8 cellular contexts compared by ENCODE assay signal in the genomic region with DNA sequence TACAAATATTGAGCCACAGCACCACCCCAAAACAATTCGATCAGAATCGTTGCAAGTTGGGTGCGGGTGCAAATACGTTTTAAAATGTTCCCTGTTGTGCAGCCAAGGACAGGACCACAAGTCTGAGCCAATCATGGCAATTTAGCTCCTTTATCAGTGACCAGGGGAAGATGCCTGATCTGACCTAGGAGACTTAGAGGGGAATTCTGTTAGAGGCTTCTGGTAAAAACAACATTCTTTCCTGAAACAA. TPM values are rescaled to one million over a fixed set of nuclear protein-coding genes. Genes with fewer than 3 reads are reported as not detected.
DNase-seq lines count a peak whose midpoint lies in the region; ATAC-seq and TF ChIP-seq lines count a peak whose summit lies in the region.

No MANE protein-coding gene starts in this region.

- no peak overlapping the region for H3K27ac Mint-ChIP-seq in activated CD4-positive, alpha-beta T cell treated with anti-CD3 and anti-CD28 coated beads for 36 hours
- no peak overlapping the region for H3K27ac Mint-ChIP-seq in activated naive CD8-positive, alpha-beta T cell

- peak; percentile 16 for ATAC-seq in activated CD4-positive, alpha-beta T cell treated with anti-CD3 and anti-CD28 coated beads for 36 hours
- ATAC-seq in HG03108 (IDR thresholded peaks at IDR 0.05; ENCODE audit: unreplicated experiment): peak; percentile 22
- ATAC-seq in left colon: peak; percentile 58
- ATAC-seq in HG03457 (IDR thresholded peaks at IDR 0.05; ENCODE audit: unreplicated experiment): no peak

- H3K9me3 Mint-ChIP-seq in activated CD4-positive, alpha-beta T cell treated with anti-CD3 and anti-CD28 coated beads for 36 hours (ENCODE audit: low read depth): no peaks in the 10 kb centered on the region
- no peaks in the 10 kb centered on the region for H3K9me3 Mint-ChIP-seq in activated naive CD8-positive, alpha-beta T cell (ENCODE audit: low read depth)

- H3K36me3 ChIP-seq in thyroid gland: no peaks in the 10 kb centered on the region

- H3K27me3 Mint-ChIP-seq in activated CD4-positive, alpha-beta T cell treated with anti-CD3 and anti-CD28 coated beads for 36 hours: peaks cover 6% of the 10 kb centered on the region
- H3K27me3 Mint-ChIP-seq in activated naive CD8-positive, alpha-beta T cell: peaks cover 5% of the 10 kb centered on the region

- TF ChIP-seq CTCF in thyroid gland (IDR thresholded peaks at IDR 0.05): no peak

- intact Hi-C loops in activated CD4-positive, alpha-beta T cell treated with anti-CD3 and anti-CD28 coated beads for 36 hours (cut with DNase I, micrococcal nuclease): loop anchor here (1.0 to 5.0 kb wide), 6 partner anchors 23 to 246 kb away; no protein-coding TSS in a partner anchor
- intact Hi-C loops in left colon (cut with DNase I, micrococcal nuclease) (loop anchor here in 1 of 2 donors (5.0 kb wide), 1 partner anchor 164 kb away; no protein-coding TSS in a partner anchor), thyroid gland (cut with DNase I) (loop anchor here (2.0 kb wide), 1 partner anchor 167 kb away; no protein-coding TSS in a partner anchor)

- POLR2A ChIA-PET in activated CD4-positive, alpha-beta T cell treated with anti-CD3 and anti-CD28 coated beads for 36 hours (lab: Charles Lee): no interaction called here

- H3K27me3 ChIP-seq in thyroid gland: no peaks in the 10 kb centered on the region

- H3K4me1 ChIP-seq in thyroid gland: peaks cover 0 to 6% of the 10 kb centered on the region in 2 donors

- CTCF ChIA-PET in activated CD4-positive, alpha-beta T cell treated with anti-CD3 and anti-CD28 coated beads for 36 hours (lab: Charles Lee): interaction anchor here (0.6 to 6.1 kb wide), 31 partner anchors 10 to 288 kb away, joined by 3 to 127 read pairs (median 4); a partner anchor contains a TSS

- H3K4me1 Mint-ChIP-seq in activated CD4-positive, alpha-beta T cell treated with anti-CD3 and anti-CD28 coated beads for 36 hours: peaks cover 16% of the 10 kb centered on the region
- peaks cover 16% of the 10 kb centered on the region for H3K4me1 Mint-ChIP-seq in activated naive CD8-positive, alpha-beta T cell (ENCODE audit: low read depth)

- peak overlapping the region; percentile 73 for H3K4me3 Mint-ChIP-seq in activated CD4-positive, alpha-beta T cell treated with anti-CD3 and anti-CD28 coated beads for 36 hours
- peak overlapping the region; percentile 91 for H3K4me3 Mint-ChIP-seq in activated naive CD8-positive, alpha-beta T cell

- no peak for TF ChIP-seq POLR2A in thyroid gland (IDR thresholded peaks at IDR 0.05)

- peak overlapping the region in 2 of 3 donors; percentile 19 to 31 for H3K4me3 ChIP-seq in thyroid gland (replicated peaks in 1 of 3)

- no peak for DNase-seq in activated CD4-positive, alpha-beta T cell treated with anti-CD3 and anti-CD28 coated beads for 36 hours
- no peak for DNase-seq in activated CD4-positive, alpha-beta T cell treated with anti-CD3 and anti-CD28 coated beads for 1 hour
- no peak for DNase-seq in left colon
- no peak for DNase-seq in thyroid gland
- DNase-seq in HuH-7.5 (ENCODE audit: low spot score): no peak

- 6 to 36% methylated on average over 4 of the region's 4 CpGs for WGBS in thyroid gland, 2 donors

- H3K27ac ChIP-seq in thyroid gland: no peak overlapping the region

- H3K9me3 ChIP-seq in thyroid gland: no peaks in the 10 kb centered on the region

- no peaks in the 10 kb centered on the region for H3K36me3 Mint-ChIP-seq in activated CD4-positive, alpha-beta T cell treated with anti-CD3 and anti-CD28 coated beads for 36 hours (ENCODE audit: low read depth)
- H3K36me3 Mint-ChIP-seq in activated naive CD8-positive, alpha-beta T cell: no peaks in the 10 kb centered on the region

RNA-seq across cellular contexts. Expression of a gene that starts 25.6 kb away (rescaled TPM):
- total RNA-seq in activated CD4-positive, alpha-beta T cell treated with anti-CD3 and anti-CD28 coated beads for 36 hours: 10 to 100 TPM; 42.6 to 51.9 TPM
- total RNA-seq in left colon: 100 to 1,000 TPM; 155 to 190 TPM
- total RNA-seq in thyroid gland: 10 to 100 TPM; 28.3 to 56.8 (median 33.2) TPM

RNA-seq across cellular contexts. Expression of a gene that starts 37.7 kb away (rescaled TPM):
- 10 to 100 TPM; 50.5 to 56.5 TPM for total RNA-seq in activated CD4-positive, alpha-beta T cell treated with anti-CD3 and anti-CD28 coated beads for 36 hours
- total RNA-seq in left colon (10 to 100 TPM; 51.1 to 64.0 TPM), thyroid gland (100 to 1,000 TPM in 1 of 4 donors, 10 to 100 TPM in 3; 74.4 to 114 (median 89.6) TPM)
